Comparison of ENCODE assay signal across 1 cellular context in genomic region chr3:152346740-152347139, GRCh38.
A peak's percentile ranks its signal among the peaks of the same experiment; 100 is the strongest.
TF ChIP-seq lines count a peak whose summit lies in the region.

No MANE protein-coding gene starts in this region.

TF ChIP-seq in K562, 482 proteins besides CTCF, POLR2A, EP300 and RAD21 (continued from another document and continues in another):
- no peak for TF ChIP-seq E4F1 (CRISPR knock-in tag; IDR thresholded peaks at IDR 0.05; ENCODE audit: borderline replicate concordance)
- no peak for TF ChIP-seq PML (IDR thresholded peaks at IDR 0.05; ENCODE audit: low read length)
- 0 out of 2 replicates have a peak, but pooled peaks have one; percentile 21 for TF ChIP-seq BCOR (IDR thresholded peaks at IDR 0.05)
- TF ChIP-seq ZC3H8 (IDR thresholded peaks at IDR 0.05) = no peak
- no peak for TF ChIP-seq ELF4 (CRISPR knock-in tag; IDR thresholded peaks at IDR 0.05)
- no peak for TF ChIP-seq CEBPG (CRISPR knock-in tag; IDR thresholded peaks at IDR 0.05)
- no peak for TF ChIP-seq CEBPG (tag; conservative IDR thresholded peaks at IDR 0.05 in 1 of 2, IDR thresholded peaks at IDR 0.05 in 1 of 2)
- no peak for TF ChIP-seq HDAC2 (IDR thresholded peaks at IDR 0.05)
- no peak for TF ChIP-seq SAFB2 (IDR thresholded peaks at IDR 0.05; ENCODE audit: borderline replicate concordance, low read depth, low read length, severe bottlenecking)
- no peak for TF ChIP-seq NFXL1 (CRISPR knock-in tag; IDR thresholded peaks at IDR 0.05)
- TF ChIP-seq RBM25 (IDR thresholded peaks at IDR 0.05; ENCODE audit: low read depth, low read length, severe bottlenecking) = peak; percentile 84
- no peak for TF ChIP-seq ZNF444 (CRISPR knock-in tag; IDR thresholded peaks at IDR 0.05)
- no peak for TF ChIP-seq MCM3 (IDR thresholded peaks at IDR 0.05)
- TF ChIP-seq JUNB (CRISPR knock-in tag; conservative IDR thresholded peaks at IDR 0.05) = no peak
- no peak for TF ChIP-seq ZMIZ1 (IDR thresholded peaks at IDR 0.05; ENCODE audit: low read depth in 2 of 2, low read length in 2 of 2)
- TF ChIP-seq SRSF7 (optimal IDR thresholded peaks at IDR 0.05; ENCODE audit: low read depth, low read length) = no peak
- no peak for TF ChIP-seq ATF2 (CRISPR knock-in tag; IDR thresholded peaks at IDR 0.05)
- TF ChIP-seq ARID2 (IDR thresholded peaks at IDR 0.05) = no peak
- no peak for TF ChIP-seq THRA (IDR thresholded peaks at IDR 0.05)
- TF ChIP-seq TSHZ1 (CRISPR knock-in tag; IDR thresholded peaks at IDR 0.05) = no peak
- no peak for TF ChIP-seq ZNF253 (CRISPR knock-in tag; conservative IDR thresholded peaks at IDR 0.05)
- 0 out of 2 replicates have a peak, but pooled peaks have one; percentile 31 for TF ChIP-seq SMARCE1 (IDR thresholded peaks at IDR 0.05)
- no peak for TF ChIP-seq ZZZ3 (IDR thresholded peaks at IDR 0.05)
- TF ChIP-seq POLR3A (IDR thresholded peaks at IDR 0.05; ENCODE audit: borderline replicate concordance, extremely low read depth, insufficient read depth, insufficient read length) = no peak
- no peak for TF ChIP-seq DEAF1 (CRISPR knock-in tag; IDR thresholded peaks at IDR 0.05)
- no peak for TF ChIP-seq ZBTB34 (CRISPR knock-in tag; IDR thresholded peaks at IDR 0.05)
- peak; percentile 19; the same call in 1 of the 2 replicates for TF ChIP-seq NFE2 (IDR thresholded peaks at IDR 0.05; ENCODE audit: low read depth)
- TF ChIP-seq NR4A1 (CRISPR knock-in tag; IDR thresholded peaks at IDR 0.05) = no peak
- no peak for TF ChIP-seq NR4A1 (tag; IDR thresholded peaks at IDR 0.05)
- TF ChIP-seq ZNF217 (CRISPR knock-in tag; IDR thresholded peaks at IDR 0.05) = no peak
- TF ChIP-seq ZNF551 (CRISPR knock-in tag; IDR thresholded peaks at IDR 0.05) = no peak
- no peak for TF ChIP-seq SMARCC2 (IDR thresholded peaks at IDR 0.05; ENCODE audit: low read depth)
- TF ChIP-seq HIVEP1 (CRISPR knock-in tag; IDR thresholded peaks at IDR 0.05) = no peak
- TF ChIP-seq FOXM1 (IDR thresholded peaks at IDR 0.05; ENCODE audit: low read depth) = no peak
- no peak for TF ChIP-seq FOXM1 (CRISPR knock-in tag; IDR thresholded peaks at IDR 0.05; ENCODE audit: low read depth)
- peak in 1 of 2 experiments; percentile 24; a peak in 1 of 4 replicates for TF ChIP-seq TRIM24 (IDR thresholded peaks at IDR 0.05)
- no peak for TF ChIP-seq THAP12 (CRISPR knock-in tag; IDR thresholded peaks at IDR 0.05)
- no peak for TF ChIP-seq TCF7L2 (IDR thresholded peaks at IDR 0.05; ENCODE audit: low read depth, low read length)
- TF ChIP-seq SMAD1 (IDR thresholded peaks at IDR 0.05; ENCODE audit: low read depth, low read length, partially characterized antibody) = no peak
- TF ChIP-seq CEBPB (tag; IDR thresholded peaks at IDR 0.05) = no peak
- TF ChIP-seq CBX3 (IDR thresholded peaks at IDR 0.05; ENCODE audit: borderline replicate concordance in 1 of 2, low read length in 2 of 2) = 0 out of 3 replicates have a peak, but pooled peaks of 1 of the 2 experiments have one; percentile 68
- TF ChIP-seq ZNF408 (CRISPR knock-in tag; IDR thresholded peaks at IDR 0.05; ENCODE audit: low read depth) = no peak
- TF ChIP-seq ZNF384 (IDR thresholded peaks at IDR 0.05; ENCODE audit: low read depth, low read length) = peak; percentile 64
- TF ChIP-seq FOS (IDR thresholded peaks at IDR 0.05; ENCODE audit: extremely low read depth, insufficient read length) = no peak
- TF ChIP-seq MAFG (tag; conservative IDR thresholded peaks at IDR 0.05) = 0 out of 2 replicates have a peak, but pooled peaks have one; percentile 5
- no peak for TF ChIP-seq SRSF1 (IDR thresholded peaks at IDR 0.05; ENCODE audit: low read depth, low read length)
- no peak for TF ChIP-seq SP1 (CRISPR knock-in tag; IDR thresholded peaks at IDR 0.05)
- no peak for TF ChIP-seq GATAD2A (IDR thresholded peaks at IDR 0.05)
- peak; percentile 90 for TF ChIP-seq ZNF121 (CRISPR knock-in tag; conservative IDR thresholded peaks at IDR 0.05)
